In genomic region chr2:3418766-3419165, GRCh38 we compare ENCODE assay signal across 20 cellular contexts. TPM values are rescaled to one million over a fixed set of nuclear protein-coding genes. Genes with fewer than 3 reads are reported as not detected.
A peak's percentile ranks its signal among the peaks of the same experiment; 100 is the strongest.
DNase-seq lines count a peak whose midpoint lies in the region; ATAC-seq and TF ChIP-seq lines count a peak whose summit lies in the region.
"Had no signal": no experiment of that assay in that cellular context is flagged by ENCODE, and none has a peak within 500 bp of the region (broad histone marks: within the 10 kb centered on the region; RNA-seq: fewer than 3 reads in every experiment).

No MANE protein-coding gene starts in this region.

- H3K36me3 Mint-ChIP-seq in T-helper 17 cell (ENCODE audit: low read depth), result peaks cover 2% of the 10 kb centered on the region
- peaks cover 58% of the 10 kb centered on the region for H3K36me3 Mint-ChIP-seq in brain
- H3K36me3 Mint-ChIP-seq in naive B cell, result peaks cover 5 to 22% of the 10 kb centered on the region in 2 donors

- peak overlapping the region; percentile 57 for H3K27ac Mint-ChIP-seq in T-helper 17 cell
- peak overlapping the region; percentile 41 to 99 (median 86) for H3K27ac Mint-ChIP-seq in brain
- peak overlapping the region in 5 of 6 donors; percentile 35 to 84 (median 57) for H3K27ac Mint-ChIP-seq in naive B cell

- H3K9me3 Mint-ChIP-seq in brain (peaks cover 0 to 3% (median 0%) of the 10 kb centered on the region in 5 experiments), naive B cell (no peaks in the 10 kb centered on the region)
- H3K9me3 Mint-ChIP-seq: CD4-positive, alpha-beta memory T cell; GM23338 had no signal

- no peak for TF ChIP-seq CTCF in brain (conservative IDR thresholded peaks at IDR 0.05)

- H3K4me1 Mint-ChIP-seq in T-helper 17 cell (peaks cover 8% of the 10 kb centered on the region), brain (peaks cover 43% of the 10 kb centered on the region), naive B cell (peaks cover 19 to 35% (median 28%) of the 10 kb centered on the region in 3 donors)

- DNase-seq in T-helper 17 cell, result no peak
- DNase-seq in naive B cell, result no peak
- no peak for DNase-seq in MG63
- DNase-seq in 8988T, result no peak
- no peak for DNase-seq in effector CD8-positive, alpha-beta T cell (lab: John Stamatoyannopoulos, UW)
- DNase-seq: AML-193; Calu3; CD4-positive, alpha-beta memory T cell; KG1; MV-4-11; NCI-H1694 treated with DMSO at 0.1 percent for 48 hours; NCI-H2107; NCI-H510A; NCI-H748 treated with DMSO at 0.1 percent for 48 hours had no signal

- no peaks in the 10 kb centered on the region for H3K27me3 ChIP-seq in MG63

- H3K9me3 ChIP-seq in T-helper 17 cell (ENCODE audit: control insufficient read depth, low read length, poor library complexity, severe bottlenecking) (no peaks in the 10 kb centered on the region), MG63 (no peaks in the 10 kb centered on the region)

- H3K27me3 Mint-ChIP-seq in T-helper 17 cell, result no peaks in the 10 kb centered on the region
- H3K27me3 Mint-ChIP-seq in brain, result no peaks in the 10 kb centered on the region
- no peaks in the 10 kb centered on the region for H3K27me3 Mint-ChIP-seq in naive B cell
- H3K27me3 Mint-ChIP-seq: CD4-positive, alpha-beta memory T cell had no signal

- no peak overlapping the region for H3K4me3 ChIP-seq in MG63
- H3K4me3 ChIP-seq: GM12878, GM23338 had no signal

- peaks cover 16% of the 10 kb centered on the region for H3K36me3 ChIP-seq in MG63

- no peak for ATAC-seq in T-helper 17 cell
- ATAC-seq in naive B cell (ENCODE audit: low read depth in 2 of 2), result no peak
- no peak for ATAC-seq in HG03521 (IDR thresholded peaks at IDR 0.05; ENCODE audit: unreplicated experiment)
- ATAC-seq: GM12878, GM23338, HCT116, Right ventricle myocardium inferior had no signal

- no peak overlapping the region for H3K4me3 Mint-ChIP-seq in T-helper 17 cell
- no peak overlapping the region for H3K4me3 Mint-ChIP-seq in brain
- no peak overlapping the region for H3K4me3 Mint-ChIP-seq in naive B cell
- H3K4me3 Mint-ChIP-seq: CD4-positive, alpha-beta memory T cell; GM23338 had no signal

RNA-seq across cellular contexts. Expression of gene TRAPPC12, which starts 39.3 kb away (rescaled TPM):
- total RNA-seq in T-helper 17 cell, result 10 to 100 TPM; 66.5 to 80.4 TPM
- polyA plus RNA-seq in brain (ENCODE audit: insufficient read depth, low read depth, low replicate concordance) (79.4 TPM), naive B cell (ENCODE audit: low read depth in 6 of 6) (10 to 100 TPM; 31.3 to 36.3 (median 33.1) TPM)
- 27.6 and 29.3 TPM in 2 replicates for total RNA-seq in MG63 (2014; rRNA removed; shearing (Covaris generic); ENCODE audit: low replicate concordance)

RNA-seq across cellular contexts. Expression of gene EIPR1, which starts 41.1 kb away (rescaled TPM):
- total RNA-seq in T-helper 17 cell, result 10 to 100 TPM; 25.1 to 28.5 TPM
- polyA plus RNA-seq in brain (ENCODE audit: insufficient read depth, low read depth, low replicate concordance), result 47.6 TPM
- polyA plus RNA-seq in naive B cell (ENCODE audit: low read depth in 6 of 6), result 10 to 100 TPM; 35.7 to 53.9 (median 40.9) TPM
- 47.9 and 78.7 TPM in 2 replicates for total RNA-seq in MG63 (2014; rRNA removed; shearing (Covaris generic); ENCODE audit: low replicate concordance)
